In the genomic region with DNA sequence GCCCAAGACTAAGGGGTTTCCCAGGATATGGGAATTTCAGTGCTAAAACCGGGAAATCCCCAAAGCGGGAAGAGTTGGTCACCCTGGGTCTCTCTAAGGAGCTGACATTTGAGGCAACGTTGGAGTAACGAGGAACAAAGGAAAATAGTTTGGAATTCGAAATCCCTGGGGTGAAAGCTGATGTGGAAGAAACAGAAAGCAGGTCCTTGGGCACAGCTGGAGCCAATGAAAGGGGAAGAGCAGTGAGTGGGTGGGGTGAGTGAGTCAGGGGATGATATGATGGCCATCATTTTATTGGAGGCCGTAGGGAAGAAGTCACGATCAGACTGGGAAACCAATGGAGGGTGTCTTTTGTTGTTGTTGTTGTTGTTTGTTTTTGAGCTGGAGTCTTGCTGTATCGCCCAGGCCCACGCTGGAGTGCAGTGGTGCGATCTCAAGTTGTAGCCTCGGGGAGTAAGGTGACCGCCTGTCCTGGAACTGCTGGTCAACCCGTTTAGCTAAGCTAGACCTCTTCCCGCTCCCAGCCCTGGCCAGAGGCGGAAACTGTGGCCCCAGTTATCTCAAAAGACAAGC, we compare ENCODE assay signal across 2 cellular contexts.
TF ChIP-seq lines count a peak whose summit lies in the region.

No MANE protein-coding gene starts in this region.

TF ChIP-seq in GM23338, 12 proteins besides CTCF, POLR2A, EP300 and RAD21:
- no peak for TF ChIP-seq NANOG (IDR thresholded peaks at IDR 0.05; ENCODE audit: borderline replicate concordance)
- TF ChIP-seq POLR2AphosphoS5 (IDR thresholded peaks at IDR 0.05; ENCODE audit: low read depth): no peak
- no peak for TF ChIP-seq EZH2 (IDR thresholded peaks at IDR 0.05; ENCODE audit: low read depth, unreplicated experiment)
- no peak for TF ChIP-seq JUNB (IDR thresholded peaks at IDR 0.05; ENCODE audit: unreplicated experiment)
- TF ChIP-seq, protein P1, sequence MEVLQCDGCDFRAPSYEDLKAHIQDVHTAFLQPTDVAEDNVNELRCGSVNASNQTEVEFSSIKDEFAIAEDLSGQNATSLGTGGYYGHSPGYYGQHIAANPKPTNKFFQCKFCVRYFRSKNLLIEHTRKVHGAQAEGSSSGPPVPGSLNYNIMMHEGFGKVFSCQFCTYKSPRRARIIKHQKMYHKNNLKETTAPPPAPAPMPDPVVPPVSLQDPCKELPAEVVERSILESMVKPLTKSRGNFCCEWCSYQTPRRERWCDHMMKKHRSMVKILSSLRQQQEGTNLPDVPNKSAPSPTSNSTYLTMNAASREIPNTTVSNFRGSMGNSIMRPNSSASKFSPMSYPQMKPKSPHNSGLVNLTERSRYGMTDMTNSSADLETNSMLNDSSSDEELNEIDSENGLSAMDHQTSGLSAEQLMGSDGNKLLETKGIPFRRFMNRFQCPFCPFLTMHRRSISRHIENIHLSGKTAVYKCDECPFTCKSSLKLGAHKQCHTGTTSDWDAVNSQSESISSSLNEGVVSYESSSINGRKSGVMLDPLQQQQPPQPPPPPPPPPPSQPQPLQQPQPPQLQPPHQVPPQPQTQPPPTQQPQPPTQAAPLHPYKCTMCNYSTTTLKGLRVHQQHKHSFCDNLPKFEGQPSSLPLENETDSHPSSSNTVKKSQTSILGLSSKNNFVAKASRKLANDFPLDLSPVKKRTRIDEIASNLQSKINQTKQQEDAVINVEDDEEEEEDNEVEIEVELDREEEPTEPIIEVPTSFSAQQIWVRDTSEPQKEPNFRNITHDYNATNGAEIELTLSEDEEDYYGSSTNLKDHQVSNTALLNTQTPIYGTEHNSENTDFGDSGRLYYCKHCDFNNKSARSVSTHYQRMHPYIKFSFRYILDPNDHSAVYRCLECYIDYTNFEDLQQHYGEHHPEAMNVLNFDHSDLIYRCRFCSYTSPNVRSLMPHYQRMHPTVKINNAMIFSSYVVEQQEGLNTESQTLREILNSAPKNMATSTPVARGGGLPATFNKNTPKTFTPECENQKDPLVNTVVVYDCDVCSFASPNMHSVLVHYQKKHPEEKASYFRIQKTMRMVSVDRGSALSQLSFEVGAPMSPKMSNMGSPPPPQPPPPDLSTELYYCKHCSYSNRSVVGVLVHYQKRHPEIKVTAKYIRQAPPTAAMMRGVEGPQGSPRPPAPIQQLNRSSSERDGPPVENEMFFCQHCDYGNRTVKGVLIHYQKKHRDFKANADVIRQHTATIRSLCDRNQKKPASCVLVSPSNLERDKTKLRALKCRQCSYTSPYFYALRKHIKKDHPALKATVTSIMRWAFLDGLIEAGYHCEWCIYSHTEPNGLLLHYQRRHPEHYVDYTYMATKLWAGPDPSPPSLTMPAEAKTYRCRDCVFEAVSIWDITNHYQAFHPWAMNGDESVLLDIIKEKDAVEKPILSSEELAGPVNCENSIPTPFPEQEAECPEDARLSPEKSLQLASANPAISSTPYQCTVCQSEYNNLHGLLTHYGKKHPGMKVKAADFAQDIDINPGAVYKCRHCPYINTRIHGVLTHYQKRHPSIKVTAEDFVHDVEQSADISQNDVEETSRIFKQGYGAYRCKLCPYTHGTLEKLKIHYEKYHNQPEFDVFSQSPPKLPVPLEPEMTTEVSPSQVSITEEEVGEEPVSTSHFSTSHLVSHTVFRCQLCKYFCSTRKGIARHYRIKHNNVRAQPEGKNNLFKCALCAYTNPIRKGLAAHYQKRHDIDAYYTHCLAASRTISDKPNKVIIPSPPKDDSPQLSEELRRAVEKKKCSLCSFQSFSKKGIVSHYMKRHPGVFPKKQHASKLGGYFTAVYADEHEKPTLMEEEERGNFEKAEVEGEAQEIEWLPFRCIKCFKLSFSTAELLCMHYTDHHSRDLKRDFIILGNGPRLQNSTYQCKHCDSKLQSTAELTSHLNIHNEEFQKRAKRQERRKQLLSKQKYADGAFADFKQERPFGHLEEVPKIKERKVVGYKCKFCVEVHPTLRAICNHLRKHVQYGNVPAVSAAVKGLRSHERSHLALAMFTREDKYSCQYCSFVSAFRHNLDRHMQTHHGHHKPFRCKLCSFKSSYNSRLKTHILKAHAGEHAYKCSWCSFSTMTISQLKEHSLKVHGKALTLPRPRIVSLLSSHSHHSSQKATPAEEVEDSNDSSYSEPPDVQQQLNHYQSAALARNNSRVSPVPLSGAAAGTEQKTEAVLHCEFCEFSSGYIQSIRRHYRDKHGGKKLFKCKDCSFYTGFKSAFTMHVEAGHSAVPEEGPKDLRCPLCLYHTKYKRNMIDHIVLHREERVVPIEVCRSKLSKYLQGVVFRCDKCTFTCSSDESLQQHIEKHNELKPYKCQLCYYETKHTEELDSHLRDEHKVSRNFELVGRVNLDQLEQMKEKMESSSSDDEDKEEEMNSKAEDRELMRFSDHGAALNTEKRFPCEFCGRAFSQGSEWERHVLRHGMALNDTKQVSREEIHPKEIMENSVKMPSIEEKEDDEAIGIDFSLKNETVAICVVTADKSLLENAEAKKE (CRISPR knock-in tag; IDR thresholded peaks at IDR 0.05): no peak
- TF ChIP-seq CREB1 (CRISPR knock-in tag; IDR thresholded peaks at IDR 0.05; ENCODE audit: low read depth): no peak
- TF ChIP-seq ZNF331 (CRISPR knock-in tag; IDR thresholded peaks at IDR 0.05; ENCODE audit: low read depth): no peak
- TF ChIP-seq, protein P2, sequence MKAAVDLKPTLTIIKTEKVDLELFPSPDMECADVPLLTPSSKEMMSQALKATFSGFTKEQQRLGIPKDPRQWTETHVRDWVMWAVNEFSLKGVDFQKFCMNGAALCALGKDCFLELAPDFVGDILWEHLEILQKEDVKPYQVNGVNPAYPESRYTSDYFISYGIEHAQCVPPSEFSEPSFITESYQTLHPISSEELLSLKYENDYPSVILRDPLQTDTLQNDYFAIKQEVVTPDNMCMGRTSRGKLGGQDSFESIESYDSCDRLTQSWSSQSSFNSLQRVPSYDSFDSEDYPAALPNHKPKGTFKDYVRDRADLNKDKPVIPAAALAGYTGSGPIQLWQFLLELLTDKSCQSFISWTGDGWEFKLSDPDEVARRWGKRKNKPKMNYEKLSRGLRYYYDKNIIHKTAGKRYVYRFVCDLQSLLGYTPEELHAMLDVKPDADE (IDR thresholded peaks at IDR 0.05): no peak

TF ChIP-seq in K562, 482 proteins besides CTCF, POLR2A, EP300 and RAD21 (continues in another document):
- TF ChIP-seq CBFA2T3 (IDR thresholded peaks at IDR 0.05) (no peak), CAMTA2 (CRISPR knock-in tag; conservative IDR thresholded peaks at IDR 0.05) (no peak), ZNF354B (CRISPR knock-in tag; IDR thresholded peaks at IDR 0.05) (no peak), SNRNP70 (optimal IDR thresholded peaks at IDR 0.05; ENCODE audit: low read depth, low read length) (no peak), GATA2 (CRISPR knock-in tag; IDR thresholded peaks at IDR 0.05) (no peak), STAT5B (CRISPR knock-in tag; IDR thresholded peaks at IDR 0.05) (no peak), CBX2 (IDR thresholded peaks at IDR 0.05; ENCODE audit: insufficient read depth, low read length, poor library complexity, severe bottlenecking) (no peak), KLF16 (IDR thresholded peaks at IDR 0.05) (no peak), ZNF23 (CRISPR knock-in tag; IDR thresholded peaks at IDR 0.05) (no peak), MIER1 (IDR thresholded peaks at IDR 0.05; ENCODE audit: low read depth) (no peak), HMG20A (CRISPR knock-in tag; conservative IDR thresholded peaks at IDR 0.05) (no peak), MTF1 (CRISPR knock-in tag; IDR thresholded peaks at IDR 0.05; ENCODE audit: borderline replicate concordance) (no peak), CEBPB (tag; IDR thresholded peaks at IDR 0.05) (no peak), ZNF24 (IDR thresholded peaks at IDR 0.05) (no peak), POLR2H (tag; IDR thresholded peaks at IDR 0.05; ENCODE audit: low read depth) (no peak), KLF1 (tag; IDR thresholded peaks at IDR 0.05) (no peak), PTBP1 (IDR thresholded peaks at IDR 0.05; ENCODE audit: low read depth, low read length) (no peak), SPI1 (IDR thresholded peaks at IDR 0.05; ENCODE audit: borderline replicate concordance, low read depth, low read length) (0 out of 2 replicates have a peak, but pooled peaks have one; percentile 29), SETDB1 (IDR thresholded peaks at IDR 0.05; ENCODE audit: low read length) (no peak)
- TF ChIP-seq, protein P3, sequence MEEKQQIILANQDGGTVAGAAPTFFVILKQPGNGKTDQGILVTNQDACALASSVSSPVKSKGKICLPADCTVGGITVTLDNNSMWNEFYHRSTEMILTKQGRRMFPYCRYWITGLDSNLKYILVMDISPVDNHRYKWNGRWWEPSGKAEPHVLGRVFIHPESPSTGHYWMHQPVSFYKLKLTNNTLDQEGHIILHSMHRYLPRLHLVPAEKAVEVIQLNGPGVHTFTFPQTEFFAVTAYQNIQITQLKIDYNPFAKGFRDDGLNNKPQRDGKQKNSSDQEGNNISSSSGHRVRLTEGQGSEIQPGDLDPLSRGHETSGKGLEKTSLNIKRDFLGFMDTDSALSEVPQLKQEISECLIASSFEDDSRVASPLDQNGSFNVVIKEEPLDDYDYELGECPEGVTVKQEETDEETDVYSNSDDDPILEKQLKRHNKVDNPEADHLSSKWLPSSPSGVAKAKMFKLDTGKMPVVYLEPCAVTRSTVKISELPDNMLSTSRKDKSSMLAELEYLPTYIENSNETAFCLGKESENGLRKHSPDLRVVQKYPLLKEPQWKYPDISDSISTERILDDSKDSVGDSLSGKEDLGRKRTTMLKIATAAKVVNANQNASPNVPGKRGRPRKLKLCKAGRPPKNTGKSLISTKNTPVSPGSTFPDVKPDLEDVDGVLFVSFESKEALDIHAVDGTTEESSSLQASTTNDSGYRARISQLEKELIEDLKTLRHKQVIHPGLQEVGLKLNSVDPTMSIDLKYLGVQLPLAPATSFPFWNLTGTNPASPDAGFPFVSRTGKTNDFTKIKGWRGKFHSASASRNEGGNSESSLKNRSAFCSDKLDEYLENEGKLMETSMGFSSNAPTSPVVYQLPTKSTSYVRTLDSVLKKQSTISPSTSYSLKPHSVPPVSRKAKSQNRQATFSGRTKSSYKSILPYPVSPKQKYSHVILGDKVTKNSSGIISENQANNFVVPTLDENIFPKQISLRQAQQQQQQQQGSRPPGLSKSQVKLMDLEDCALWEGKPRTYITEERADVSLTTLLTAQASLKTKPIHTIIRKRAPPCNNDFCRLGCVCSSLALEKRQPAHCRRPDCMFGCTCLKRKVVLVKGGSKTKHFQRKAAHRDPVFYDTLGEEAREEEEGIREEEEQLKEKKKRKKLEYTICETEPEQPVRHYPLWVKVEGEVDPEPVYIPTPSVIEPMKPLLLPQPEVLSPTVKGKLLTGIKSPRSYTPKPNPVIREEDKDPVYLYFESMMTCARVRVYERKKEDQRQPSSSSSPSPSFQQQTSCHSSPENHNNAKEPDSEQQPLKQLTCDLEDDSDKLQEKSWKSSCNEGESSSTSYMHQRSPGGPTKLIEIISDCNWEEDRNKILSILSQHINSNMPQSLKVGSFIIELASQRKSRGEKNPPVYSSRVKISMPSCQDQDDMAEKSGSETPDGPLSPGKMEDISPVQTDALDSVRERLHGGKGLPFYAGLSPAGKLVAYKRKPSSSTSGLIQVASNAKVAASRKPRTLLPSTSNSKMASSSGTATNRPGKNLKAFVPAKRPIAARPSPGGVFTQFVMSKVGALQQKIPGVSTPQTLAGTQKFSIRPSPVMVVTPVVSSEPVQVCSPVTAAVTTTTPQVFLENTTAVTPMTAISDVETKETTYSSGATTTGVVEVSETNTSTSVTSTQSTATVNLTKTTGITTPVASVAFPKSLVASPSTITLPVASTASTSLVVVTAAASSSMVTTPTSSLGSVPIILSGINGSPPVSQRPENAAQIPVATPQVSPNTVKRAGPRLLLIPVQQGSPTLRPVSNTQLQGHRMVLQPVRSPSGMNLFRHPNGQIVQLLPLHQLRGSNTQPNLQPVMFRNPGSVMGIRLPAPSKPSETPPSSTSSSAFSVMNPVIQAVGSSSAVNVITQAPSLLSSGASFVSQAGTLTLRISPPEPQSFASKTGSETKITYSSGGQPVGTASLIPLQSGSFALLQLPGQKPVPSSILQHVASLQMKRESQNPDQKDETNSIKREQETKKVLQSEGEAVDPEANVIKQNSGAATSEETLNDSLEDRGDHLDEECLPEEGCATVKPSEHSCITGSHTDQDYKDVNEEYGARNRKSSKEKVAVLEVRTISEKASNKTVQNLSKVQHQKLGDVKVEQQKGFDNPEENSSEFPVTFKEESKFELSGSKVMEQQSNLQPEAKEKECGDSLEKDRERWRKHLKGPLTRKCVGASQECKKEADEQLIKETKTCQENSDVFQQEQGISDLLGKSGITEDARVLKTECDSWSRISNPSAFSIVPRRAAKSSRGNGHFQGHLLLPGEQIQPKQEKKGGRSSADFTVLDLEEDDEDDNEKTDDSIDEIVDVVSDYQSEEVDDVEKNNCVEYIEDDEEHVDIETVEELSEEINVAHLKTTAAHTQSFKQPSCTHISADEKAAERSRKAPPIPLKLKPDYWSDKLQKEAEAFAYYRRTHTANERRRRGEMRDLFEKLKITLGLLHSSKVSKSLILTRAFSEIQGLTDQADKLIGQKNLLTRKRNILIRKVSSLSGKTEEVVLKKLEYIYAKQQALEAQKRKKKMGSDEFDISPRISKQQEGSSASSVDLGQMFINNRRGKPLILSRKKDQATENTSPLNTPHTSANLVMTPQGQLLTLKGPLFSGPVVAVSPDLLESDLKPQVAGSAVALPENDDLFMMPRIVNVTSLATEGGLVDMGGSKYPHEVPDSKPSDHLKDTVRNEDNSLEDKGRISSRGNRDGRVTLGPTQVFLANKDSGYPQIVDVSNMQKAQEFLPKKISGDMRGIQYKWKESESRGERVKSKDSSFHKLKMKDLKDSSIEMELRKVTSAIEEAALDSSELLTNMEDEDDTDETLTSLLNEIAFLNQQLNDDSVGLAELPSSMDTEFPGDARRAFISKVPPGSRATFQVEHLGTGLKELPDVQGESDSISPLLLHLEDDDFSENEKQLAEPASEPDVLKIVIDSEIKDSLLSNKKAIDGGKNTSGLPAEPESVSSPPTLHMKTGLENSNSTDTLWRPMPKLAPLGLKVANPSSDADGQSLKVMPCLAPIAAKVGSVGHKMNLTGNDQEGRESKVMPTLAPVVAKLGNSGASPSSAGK (IDR thresholded peaks at IDR 0.05): peak; percentile 56
- TF ChIP-seq, protein P4, sequence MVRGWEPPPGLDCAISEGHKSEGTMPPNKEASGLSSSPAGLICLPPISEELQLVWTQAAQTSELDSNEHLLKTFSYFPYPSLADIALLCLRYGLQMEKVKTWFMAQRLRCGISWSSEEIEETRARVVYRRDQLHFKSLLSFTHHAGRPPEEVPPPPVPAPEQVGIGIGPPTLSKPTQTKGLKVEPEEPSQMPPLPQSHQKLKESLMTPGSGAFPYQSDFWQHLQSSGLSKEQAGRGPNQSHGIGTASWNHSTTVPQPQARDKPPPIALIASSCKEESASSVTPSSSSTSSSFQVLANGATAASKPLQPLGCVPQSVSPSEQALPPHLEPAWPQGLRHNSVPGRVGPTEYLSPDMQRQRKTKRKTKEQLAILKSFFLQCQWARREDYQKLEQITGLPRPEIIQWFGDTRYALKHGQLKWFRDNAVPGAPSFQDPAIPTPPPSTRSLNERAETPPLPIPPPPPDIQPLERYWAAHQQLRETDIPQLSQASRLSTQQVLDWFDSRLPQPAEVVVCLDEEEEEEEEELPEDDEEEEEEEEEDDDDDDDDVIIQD (CRISPR knock-in tag; IDR thresholded peaks at IDR 0.05): no peak
- TF ChIP-seq, protein P5, sequence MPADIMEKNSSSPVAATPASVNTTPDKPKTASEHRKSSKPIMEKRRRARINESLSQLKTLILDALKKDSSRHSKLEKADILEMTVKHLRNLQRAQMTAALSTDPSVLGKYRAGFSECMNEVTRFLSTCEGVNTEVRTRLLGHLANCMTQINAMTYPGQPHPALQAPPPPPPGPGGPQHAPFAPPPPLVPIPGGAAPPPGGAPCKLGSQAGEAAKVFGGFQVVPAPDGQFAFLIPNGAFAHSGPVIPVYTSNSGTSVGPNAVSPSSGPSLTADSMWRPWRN (IDR thresholded peaks at IDR 0.05; ENCODE audit: low read depth): no peak
